36 cellular contexts compared by ENCODE assay signal in genomic region chr4:177687117-177687516, GRCh38.
"Had no signal": no experiment of that assay in that cellular context is flagged by ENCODE, and none has a peak within 500 bp of the region (broad histone marks: within the 10 kb centered on the region; RNA-seq: fewer than 3 reads in every experiment).

No MANE protein-coding gene starts in this region.

- H3K36me3 ChIP-seq: adrenal gland, breast epithelium, Peyer's patch had no signal

- H3K27me3 ChIP-seq: adrenal gland, body of pancreas, breast epithelium, Peyer's patch had no signal

- H3K4me2 ChIP-seq: KMS-11 had no signal

- H3K27ac ChIP-seq: adrenal gland, body of pancreas, breast epithelium, KMS-11, Peyer's patch, RWPE1, VCaP had no signal

- H3K4me3 ChIP-seq: adrenal gland, body of pancreas, breast epithelium, Peyer's patch had no signal

- ATAC-seq: activated naive CD4-positive, alpha-beta T cell treated with anti-CD3 and anti-CD28 coated beads, Interleukin-2, amount 50 U/mL, for 72 hours; activated T-cell treated with anti-CD3 and anti-CD28 coated beads, Interleukin-2, amount 50 U/mL, for 4 hours; body of pancreas; PC-3; Right ventricle myocardium inferior; SK-N-SH treated with all-trans-retinoic acid at 6 μM for 48 hours; T-cell; T-helper 17 cell had no signal

- DNase-seq: activated B cell treated with CpG ODN at 0.5 μM for 24 hours; activated CD4-positive, alpha-beta memory T cell treated with anti-CD3 and anti-CD28 coated beads for 36 hours; activated CD4-positive, alpha-beta T cell treated with anti-CD3 and anti-CD28 coated beads for 4 hours; activated CD4-positive, alpha-beta T cell treated with anti-CD3 and anti-CD28 coated beads, Interleukin-2, amount 50 U/mL, for 1 hour; activated CD4-positive, CD25-positive, alpha-beta regulatory T cell treated with anti-CD3 and anti-CD28 coated beads, Interleukin-2, amount 50 U/mL, for 72 hours; activated CD8-positive, alpha-beta memory T cell treated with anti-CD3 and anti-CD28 coated beads, Interleukin-2, amount 50 U/mL, for 4 hours; activated gamma-delta T cell treated with Interleukin-2 at 50 U/mL for 16 hours; activated naive CD4-positive, alpha-beta T cell treated with anti-CD3 and anti-CD28 coated beads for 36 hours; activated T-cell treated with anti-CD3 and anti-CD28 coated beads for 4 hours; activated T-cell treated with anti-CD3 and anti-CD28 coated beads, Interleukin-2, amount 50 U/mL, for 4 hours; adrenal gland; body of pancreas; MM.1S; MV-4-11; NCI-H1092; NCI-H1436 treated with DMSO at 0.1 percent for 48 hours; NCI-H187; NCI-H2029 treated with DMSO at 0.1 percent for 48 hours; NCI-H2107; NCI-H2171; NCI-H510A; NCI-H526; NCI-H748 treated with DMSO at 0.1 percent for 48 hours; NK-92 treated with Interleukin-12 subunit alpha and Interleukin-12 subunit beta, amount 100 ng/mL, for 24 hours; PC-3; Peyer's patch; SIG-M5; T-cell; T-helper 17 cell had no signal

- H3K9me3 ChIP-seq: adrenal gland, body of pancreas, breast epithelium, Peyer's patch had no signal

- H3K4me1 ChIP-seq: adrenal gland, body of pancreas, breast epithelium, Peyer's patch had no signal
